Comparison of ENCODE assay signal across 2 cellular contexts in genomic region chr17:19341211-19341631, GRCh38.
TF ChIP-seq lines count a peak whose summit lies in the region.

No MANE protein-coding gene starts in this region.

TF ChIP-seq in neural cell, 6 proteins besides CTCF, POLR2A, EP300 and RAD21 (continued from another document):
- TF ChIP-seq REST (IDR thresholded peaks at IDR 0.05; ENCODE audit: borderline replicate concordance): no peak

TF ChIP-seq in HEK293T, 16 proteins besides CTCF, POLR2A, EP300 and RAD21 (continued from another document):
- TF ChIP-seq SUZ12 (IDR thresholded peaks at IDR 0.05) (no peak), ELF4 (IDR thresholded peaks at IDR 0.05) (no peak), TARDBP (IDR thresholded peaks at IDR 0.05) (no peak), LEF1 (IDR thresholded peaks at IDR 0.05; ENCODE audit: borderline replicate concordance) (no peak), CTBP1 (IDR thresholded peaks at IDR 0.05; ENCODE audit: borderline replicate concordance) (no peak), ARNT (IDR thresholded peaks at IDR 0.05) (no peak), NFRKB (IDR thresholded peaks at IDR 0.05) (no peak), L3MBTL2 (conservative IDR thresholded peaks at IDR 0.05) (no peak), FOXK2 (IDR thresholded peaks at IDR 0.05) (no peak), SP1 (IDR thresholded peaks at IDR 0.05) (no peak)
